In genomic region chr13:46648166-46648607, GRCh38 we compare ENCODE assay signal across 8 cellular contexts.
A peak's percentile ranks its signal among the peaks of the same experiment; 100 is the strongest.
DNase-seq lines count a peak whose midpoint lies in the region; ATAC-seq and TF ChIP-seq lines count a peak whose summit lies in the region.

No MANE protein-coding gene starts in this region.

- H3K4me2 ChIP-seq in BLaER1, result peak overlapping the region; percentile 29

- H3K27me3 ChIP-seq in BLaER1 (no peaks in the 10 kb centered on the region), heart left ventricle (no peaks in the 10 kb centered on the region)

- peaks cover 21% of the 10 kb centered on the region for H3K36me3 ChIP-seq in BLaER1
- peaks cover 0 to 4% (median 0%) of the 10 kb centered on the region in 9 donors for H3K36me3 ChIP-seq in heart left ventricle

- 74 to 79% (median 77%) methylated on average over 4 of the region's 4 CpGs for WGBS in heart left ventricle, 4 donors

- peaks cover 69% of the 10 kb centered on the region for H4K20me1 ChIP-seq in BLaER1

- peaks cover 7% of the 10 kb centered on the region; the same call in 1 of the 2 replicates for H3K9me3 ChIP-seq in BLaER1
- H3K9me3 ChIP-seq in heart left ventricle, result no peaks in the 10 kb centered on the region

- no peak overlapping the region for H3K4me3 ChIP-seq in BLaER1
- no peak overlapping the region for H3K4me3 ChIP-seq in heart left ventricle

- H3K4me1 ChIP-seq in BLaER1 (peaks cover 19% of the 10 kb centered on the region), heart left ventricle (peaks cover 0 to 58% (median 36%) of the 10 kb centered on the region in 12 donors)

- H3K27ac ChIP-seq in BLaER1 (no peak overlapping the region), heart left ventricle (no peak overlapping the region)

- TF ChIP-seq CTCF in heart left ventricle (IDR thresholded peaks at IDR 0.05), result no peak

- ATAC-seq in GM18870 (IDR thresholded peaks at IDR 0.05; ENCODE audit: unreplicated experiment) (peak; percentile 63), HG03025 (IDR thresholded peaks at IDR 0.05; ENCODE audit: low FRiP score, unreplicated experiment) (peak; percentile 92), heart left ventricle (peak; percentile 51 to 81 (median 60))

- TF ChIP-seq POLR2A in heart left ventricle (IDR thresholded peaks at IDR 0.05), result no peak

- DNase-seq in NCI-H510A (lab: John Stamatoyannopoulos, UW) (peak; percentile 9), heart left ventricle (no peak), HPDE6-E6E7 (ENCODE audit: extremely low spot score) (no peak), Ammon's horn (ENCODE audit: low spot score) (no peak)
- no peak for DNase-seq in stimulated activated CD4-positive, alpha-beta T cell treated with anti-CD3 and anti-CD28 coated beads, Interleukin-4, amount 100 ng/mL, for 1 hour

- H3K9ac ChIP-seq in BLaER1, result no peak overlapping the region

- intact Hi-C loops in heart left ventricle (cut with DNase I), result loop anchor here in 1 of 10 donors (10.0 kb wide), 1 partner anchor 93 kb away; the partner anchor contains the start of gene LRCH1
